Comparison of ENCODE assay signal across 18 cellular contexts in genomic region chr6:120584111-120584760, GRCh38.
DNase-seq lines count a peak whose midpoint lies in the region; FAIRE-seq and TF ChIP-seq lines count a peak whose summit lies in the region.
"Had no signal": no experiment of that assay in that cellular context is flagged by ENCODE, and none has a peak within 500 bp of the region (broad histone marks: within the 10 kb centered on the region; RNA-seq: fewer than 3 reads in every experiment).

No MANE protein-coding gene starts in this region.

- H3K27me3 ChIP-seq in H1 (replicated peaks in 1 of 4; ENCODE audit: control insufficient read depth in 3 of 4, extremely low read depth in 1 of 4, insufficient read depth in 3 of 4, low read length in 3 of 4) = no peaks in the 10 kb centered on the region

- WGBS in H1 (ENCODE audit: extremely low coverage in 1 of 2, insufficient coverage in 1 of 2, insufficient read length in 1 of 2, insufficient replicate concordance in 2 of 2, low coverage in 1 of 2, low lambda C conversion rate in 2 of 2, missing lambda C conversion rate in 1 of 2), 2 experiments = 89% methylated on average over 9 of the region's 9 CpGs; no CpG with 5 or more reads in 1 of the 2 experiments

- H3K79me2 ChIP-seq in H1 (ENCODE audit: control insufficient read depth in 1 of 2, insufficient read depth in 2 of 2, low read length in 2 of 2) = no peaks in the 10 kb centered on the region

- peak overlapping the region; percentile 90 for H2AFZ ChIP-seq in H1 (ENCODE audit: low read length)
- H2AFZ ChIP-seq: GM23248 had no signal

- no peak overlapping the region for H3K4ac ChIP-seq in H1 (replicated peaks; ENCODE audit: insufficient read length, low read depth, low read length)

- H3K23me2 ChIP-seq in H1 (ENCODE audit: low read depth, low read length) = no peaks in the 10 kb centered on the region

- no peak overlapping the region for H4K5ac ChIP-seq in H1 (ENCODE audit: insufficient read length, low read depth, low read length)

- no peak overlapping the region for H2AK5ac ChIP-seq in H1 (ENCODE audit: low read depth, low read length)

- H2BK20ac ChIP-seq in H1 (ENCODE audit: low read length) = no peak overlapping the region

- peak in 1 of 2 experiments; percentile 25; a peak in 1 of 4 replicates for TF ChIP-seq RAD21 in H1 (IDR thresholded peaks at IDR 0.05 in 1 of 2, conservative IDR thresholded peaks at IDR 0.05 in 1 of 2; ENCODE audit: low read depth in 2 of 2, low read length in 2 of 2)

- peak; percentile 59 for DNase-seq in NCI-H82 (lab: John Stamatoyannopoulos, UW)
- DNase-seq in NCI-H82 treated with DMSO at 0.1 percent for 48 hours (lab: John Stamatoyannopoulos, UW; ENCODE audit: unreplicated experiment) = no peak
- DNase-seq in H1 (ENCODE audit: low read depth in 1 of 2, low spot score in 2 of 2) = peak in 1 of 2 experiments; percentile 49
- DNase-seq in kidney = peak; percentile 45
- DNase-seq in COLO829 (ENCODE audit: low spot score) = no peak
- no peak for DNase-seq in NCI-H748 (lab: John Stamatoyannopoulos, UW; ENCODE audit: unreplicated experiment)
- no peak for DNase-seq in kidney glomerular epithelial cell (lab: John Stamatoyannopoulos, UW)
- no peak for DNase-seq in GM12891 (ENCODE audit: insufficient read length, low spot score)
- DNase-seq: Caco-2; CD8-positive, alpha-beta T cell; DND-41; GF-D8; GM23248 had no signal

- H3K9ac ChIP-seq in H1 (replicated peaks in 1 of 4; ENCODE audit: extremely low read depth in 1 of 4, low read depth in 3 of 4, low read length in 3 of 4) = no peak overlapping the region
- H3K9ac ChIP-seq in kidney (ENCODE audit: low read length in 2 of 2) = no peak overlapping the region
- H3K9ac ChIP-seq: GM23248 had no signal

- no peak for TF ChIP-seq EP300 in H1 (IDR thresholded peaks at IDR 0.05; ENCODE audit: borderline replicate concordance in 1 of 2, low read depth in 2 of 2, low read length in 2 of 2)

- no peak overlapping the region for H3K23ac ChIP-seq in H1 (ENCODE audit: insufficient read length)

- 0 out of 2 replicates have a peak overlapping the region, but pooled peaks have one; percentile 25 for H2BK15ac ChIP-seq in H1 (ENCODE audit: low read length)

- H3K9me3 ChIP-seq in H1 (ENCODE audit: insufficient read depth in 2 of 2, low read depth in 1 of 2, low read length in 1 of 2) = no peaks in the 10 kb centered on the region
- H3K9me3 ChIP-seq in kidney (ENCODE audit: control insufficient read depth in 1 of 2, low read length in 2 of 2) = peaks cover 0 to 9% of the 10 kb centered on the region in 2 donors
- H3K9me3 ChIP-seq: Caco-2, HAP-1 had no signal

- H2BK12ac ChIP-seq in H1 (ENCODE audit: low read depth, low read length) = no peak overlapping the region

- no peak for TF ChIP-seq POLR2A in H1 (IDR thresholded peaks at IDR 0.05; ENCODE audit: control extremely low read depth in 1 of 2, low read depth in 2 of 2, low read length in 2 of 2)
- no peak for TF ChIP-seq POLR2A in GM12891 (IDR thresholded peaks at IDR 0.05; ENCODE audit: low read depth, low read length)

- H3K27ac ChIP-seq in H1 (ENCODE audit: low read depth, low read length) (no peak overlapping the region), kidney (ENCODE audit: low read depth in 2 of 2, low read length in 2 of 2) (no peak overlapping the region)
- H3K27ac ChIP-seq: 22Rv1, GM23248 had no signal

- H3K4me3 ChIP-seq in H1 (ENCODE audit: extremely low read depth in 1 of 4, insufficient read depth in 2 of 4, low read depth in 3 of 4, low read length in 4 of 4) (no peak overlapping the region), kidney (ENCODE audit: low read length in 2 of 2) (no peak overlapping the region)
- H3K4me3 ChIP-seq: GM23248, HAP-1 had no signal

- FAIRE-seq in H1 (lab: Jason Lieb, UNC) = no peak
- no peak for FAIRE-seq in kidney (lab: Jason Lieb, UNC)
- FAIRE-seq in GM12891 (lab: Jason Lieb, UNC) = no peak
- FAIRE-seq: GM18507, HepG2, HTR-8/SVneo had no signal

- H4K8ac ChIP-seq in H1 (ENCODE audit: extremely low read depth, insufficient read depth, low read length) = peak overlapping the region; percentile 19; the same call in 1 of the 2 replicates

- no peaks in the 10 kb centered on the region for H4K20me1 ChIP-seq in H1 (replicated peaks in 1 of 2; ENCODE audit: control insufficient read depth in 1 of 2, insufficient read depth in 2 of 2, low read length in 2 of 2)

- no peak overlapping the region for H3K14ac ChIP-seq in H1 (ENCODE audit: insufficient read length)

- no peak overlapping the region for H2BK120ac ChIP-seq in H1 (replicated peaks; ENCODE audit: low read depth, low read length)

- POLR2A ChIA-PET in H1 (lab: Charles Lee; ENCODE audit: partially characterized antibody) = no interaction called here

- H3K18ac ChIP-seq in H1 (ENCODE audit: extremely low read depth, low read length) = no peak overlapping the region; the same call in 1 of the 2 replicates

- H2BK5ac ChIP-seq in H1 (ENCODE audit: low read depth, low read length) = no peak overlapping the region

- H3K56ac ChIP-seq in H1 (replicated peaks; ENCODE audit: insufficient read length, low read depth, low read length) = no peak overlapping the region

- CTCF ChIA-PET in H1 (lab: Charles Lee; ENCODE audit: partially characterized antibody) = interaction anchor here (0.7 to 0.8 kb wide), 3 partner anchors 11 to 1602 kb away, joined by 3 to 5 read pairs (median 4); no protein-coding TSS in a partner anchor

- H3K79me1 ChIP-seq in H1 (ENCODE audit: low read depth, low read length) = no peaks in the 10 kb centered on the region

- intact Hi-C loops in kidney (cut with DNase I) = no loop called here

- H4K91ac ChIP-seq in H1 (replicated peaks; ENCODE audit: insufficient read length, low read length) = no peak overlapping the region

- H3K36me3 ChIP-seq in H1 (ENCODE audit: control insufficient read depth in 2 of 4, insufficient read depth in 4 of 4, low read length in 3 of 4) (no peaks in the 10 kb centered on the region), kidney (ENCODE audit: control insufficient read depth in 1 of 2, insufficient read depth in 2 of 2, low read length in 2 of 2) (no peaks in the 10 kb centered on the region)
- H3K36me3 ChIP-seq: HAP-1 had no signal

- peaks cover 0 to 2% (median 2%) of the 10 kb centered on the region in 4 experiments; a peak in 3 of 7 replicates for H3K4me1 ChIP-seq in H1 (replicated peaks in 1 of 4; ENCODE audit: control insufficient read depth in 3 of 4, insufficient read depth in 4 of 4, low read length in 3 of 4)
- H3K4me1 ChIP-seq in kidney (ENCODE audit: control insufficient read depth in 1 of 2, insufficient read depth in 1 of 2, low read depth in 1 of 2, low read length in 2 of 2) = no peaks in the 10 kb centered on the region
- H3K4me1 ChIP-seq: Caco-2, HAP-1 had no signal

- TF ChIP-seq CTCF in H1 (IDR thresholded peaks at IDR 0.05; ENCODE audit: control extremely low read depth in 1 of 3, insufficient read depth in 1 of 3, low read depth in 1 of 3, low read length in 3 of 3) (peak in 1 of 3 experiments; percentile 13; a peak in 1 of 4 replicates), kidney (IDR thresholded peaks at IDR 0.05; ENCODE audit: borderline replicate concordance, extremely low read depth, insufficient read depth) (no peak)

- peak overlapping the region in 1 of 2 experiments; percentile 21; a peak in 2 of 4 replicates for H3K4me2 ChIP-seq in H1 (ENCODE audit: insufficient read depth in 1 of 2, low read depth in 2 of 2, low read length in 2 of 2)

TF ChIP-seq in H1, 55 proteins besides CTCF, POLR2A, EP300 and RAD21:
- TF ChIP-seq SRF (IDR thresholded peaks at IDR 0.05; ENCODE audit: low read depth, low read length) (no peak), KDM4A (IDR thresholded peaks at IDR 0.05; ENCODE audit: low read depth, low read length, severe bottlenecking) (peak; percentile 13), ASH2L (IDR thresholded peaks at IDR 0.05; ENCODE audit: low read length) (peak; percentile 50)

TF ChIP-seq in GM12891, 5 proteins besides CTCF, POLR2A, EP300 and RAD21:
- no peak for TF ChIP-seq SPI1 (IDR thresholded peaks at IDR 0.05; ENCODE audit: low read depth, low read length)
- TF ChIP-seq POU2F2 (IDR thresholded peaks at IDR 0.05; ENCODE audit: low read depth, low read length) = no peak
- no peak for TF ChIP-seq PAX5 (IDR thresholded peaks at IDR 0.05; ENCODE audit: insufficient read depth, low read length, severe bottlenecking)
- TF ChIP-seq TAF1 (IDR thresholded peaks at IDR 0.05; ENCODE audit: low read depth, low read length) = no peak
- no peak for TF ChIP-seq POLR2AphosphoS5 (IDR thresholded peaks at IDR 0.05; ENCODE audit: low read depth, low read length)

Comparison
In these comparisons a context has a peak if more than half of its experiments do, and no peak if none do; other contexts are left out.
1. DNase-seq: peak in NCI-H82 (single experiment) and kidney (single experiment); none in NCI-H82 treated with DMSO at 0.1 percent for 48 hours (single experiment), COLO829 (single experiment), NCI-H748 (single experiment), kidney glomerular epithelial cell (single experiment) and GM12891 (single experiment).